Comparison of ENCODE assay signal across 1 cellular context in the genomic region with DNA sequence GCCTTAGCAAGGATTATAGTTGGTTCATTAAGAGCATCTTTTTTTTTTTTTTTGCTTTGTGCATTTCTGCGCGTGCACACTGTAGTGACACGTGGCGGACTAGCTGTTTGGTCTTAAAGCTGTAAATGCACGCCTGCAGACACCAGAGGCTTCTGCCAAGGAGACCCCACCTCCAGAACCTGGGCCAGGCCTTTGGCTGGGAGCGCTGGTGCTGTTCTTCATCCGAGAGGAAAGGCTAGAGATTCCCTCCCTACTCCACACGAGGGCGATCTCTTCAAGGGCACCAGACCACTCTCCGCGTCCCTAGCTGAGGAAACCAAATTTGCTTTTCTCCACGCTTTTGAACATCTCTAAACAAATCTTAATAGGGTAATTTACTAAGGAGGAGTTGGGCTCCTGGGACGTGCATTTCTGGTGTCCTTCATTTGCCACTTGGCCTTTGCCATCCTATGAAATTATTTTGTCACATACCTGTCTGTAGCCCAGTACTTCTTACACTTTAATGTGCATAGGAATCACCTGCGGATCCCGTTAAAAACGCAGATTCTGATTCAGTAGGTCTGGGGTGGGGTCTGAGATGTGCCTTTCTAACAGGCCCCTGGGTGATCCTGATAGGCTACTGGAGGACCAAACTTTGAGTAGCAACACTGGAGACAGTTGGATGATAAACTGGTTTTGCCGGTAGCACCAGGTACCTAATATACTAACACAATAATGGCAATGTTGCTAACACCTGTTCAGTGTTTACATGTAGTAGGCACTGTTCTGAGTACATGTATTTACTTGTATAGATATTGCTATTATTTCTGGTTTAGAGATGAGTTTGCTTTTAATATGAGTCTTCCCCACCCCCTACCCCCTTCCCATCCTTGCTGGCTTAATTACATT.
TF ChIP-seq lines count a peak whose summit lies in the region.

No MANE protein-coding gene starts in this region.

TF ChIP-seq in SK-N-SH treated with all-trans-retinoic acid at 6 μM for 48 hours, 23 proteins besides CTCF, POLR2A, EP300 and RAD21 (continued from another document):
- TF ChIP-seq CSRNP3 (CRISPR knock-in tag; IDR thresholded peaks at IDR 0.05), result no peak
- no peak for TF ChIP-seq ZC3H10 (CRISPR knock-in tag; IDR thresholded peaks at IDR 0.05)
- TF ChIP-seq, protein P1, sequence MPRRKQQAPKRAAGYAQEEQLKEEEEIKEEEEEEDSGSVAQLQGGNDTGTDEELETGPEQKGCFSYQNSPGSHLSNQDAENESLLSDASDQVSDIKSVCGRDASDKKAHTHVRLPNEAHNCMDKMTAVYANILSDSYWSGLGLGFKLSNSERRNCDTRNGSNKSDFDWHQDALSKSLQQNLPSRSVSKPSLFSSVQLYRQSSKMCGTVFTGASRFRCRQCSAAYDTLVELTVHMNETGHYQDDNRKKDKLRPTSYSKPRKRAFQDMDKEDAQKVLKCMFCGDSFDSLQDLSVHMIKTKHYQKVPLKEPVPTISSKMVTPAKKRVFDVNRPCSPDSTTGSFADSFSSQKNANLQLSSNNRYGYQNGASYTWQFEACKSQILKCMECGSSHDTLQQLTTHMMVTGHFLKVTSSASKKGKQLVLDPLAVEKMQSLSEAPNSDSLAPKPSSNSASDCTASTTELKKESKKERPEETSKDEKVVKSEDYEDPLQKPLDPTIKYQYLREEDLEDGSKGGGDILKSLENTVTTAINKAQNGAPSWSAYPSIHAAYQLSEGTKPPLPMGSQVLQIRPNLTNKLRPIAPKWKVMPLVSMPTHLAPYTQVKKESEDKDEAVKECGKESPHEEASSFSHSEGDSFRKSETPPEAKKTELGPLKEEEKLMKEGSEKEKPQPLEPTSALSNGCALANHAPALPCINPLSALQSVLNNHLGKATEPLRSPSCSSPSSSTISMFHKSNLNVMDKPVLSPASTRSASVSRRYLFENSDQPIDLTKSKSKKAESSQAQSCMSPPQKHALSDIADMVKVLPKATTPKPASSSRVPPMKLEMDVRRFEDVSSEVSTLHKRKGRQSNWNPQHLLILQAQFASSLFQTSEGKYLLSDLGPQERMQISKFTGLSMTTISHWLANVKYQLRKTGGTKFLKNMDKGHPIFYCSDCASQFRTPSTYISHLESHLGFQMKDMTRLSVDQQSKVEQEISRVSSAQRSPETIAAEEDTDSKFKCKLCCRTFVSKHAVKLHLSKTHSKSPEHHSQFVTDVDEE (CRISPR knock-in tag; IDR thresholded peaks at IDR 0.05), result no peak
- no peak for TF ChIP-seq TOX (CRISPR knock-in tag; IDR thresholded peaks at IDR 0.05; ENCODE audit: borderline replicate concordance)
- no peak for TF ChIP-seq ZFP3 (CRISPR knock-in tag; IDR thresholded peaks at IDR 0.05)
- TF ChIP-seq OSR1 (CRISPR knock-in tag; IDR thresholded peaks at IDR 0.05), result no peak
- no peak for TF ChIP-seq GLIS3 (CRISPR knock-in tag; IDR thresholded peaks at IDR 0.05)
- no peak for TF ChIP-seq ISL1 (CRISPR knock-in tag; IDR thresholded peaks at IDR 0.05)
